20 cellular contexts compared by ENCODE assay signal in genomic region chr1:15574741-15575140, GRCh38. TPM values are rescaled to one million over a fixed set of nuclear protein-coding genes. Genes with fewer than 3 reads are reported as not detected.
A peak's percentile ranks its signal among the peaks of the same experiment; 100 is the strongest.
DNase-seq lines count a peak whose midpoint lies in the region; ATAC-seq, FAIRE-seq and TF ChIP-seq lines count a peak whose summit lies in the region.
"Had no signal": no experiment of that assay in that cellular context is flagged by ENCODE, and none has a peak within 500 bp of the region (broad histone marks: within the 10 kb centered on the region; RNA-seq: fewer than 3 reads in every experiment).

No MANE protein-coding gene starts in this region.

- intact Hi-C loops in pancreas (cut with DNase I), result no loop called here

- POLR2A ChIA-PET in T-cell (lab: Charles Lee), result interaction anchor here in 1 of 2 donors (0.7 kb wide), 1 partner anchor 28 kb away, joined by 3 read pairs; no protein-coding TSS in a partner anchor

- H3K27ac Mint-ChIP-seq in activated T-cell treated with anti-CD3 and anti-CD28 coated beads, Interleukin-2, amount 50 U/mL, for 24 hours, result peak overlapping the region; percentile 17
- peak overlapping the region; percentile 48 to 88 for H3K27ac Mint-ChIP-seq in T-cell

- CTCF ChIA-PET in T-cell (lab: Charles Lee), result no interaction called here

- H3K4me3 ChIP-seq in pancreas, result no peak overlapping the region
- H3K4me3 ChIP-seq: colonic mucosa, lower lobe of right lung, Peyer's patch, vagina had no signal

- H3K27ac ChIP-seq in pancreas, result no peak overlapping the region
- H3K27ac ChIP-seq: colonic mucosa, lower lobe of right lung, Peyer's patch, vagina, WERI-Rb-1 had no signal

- H3K9me3 Mint-ChIP-seq in activated T-cell treated with anti-CD3 and anti-CD28 coated beads, Interleukin-2, amount 50 U/mL, for 24 hours, result no peaks in the 10 kb centered on the region
- no peaks in the 10 kb centered on the region for H3K9me3 Mint-ChIP-seq in T-cell
- H3K9me3 Mint-ChIP-seq: stimulated activated naive CD8-positive, alpha-beta T cell treated with anti-CD3 and anti-CD28 coated beads, Interleukin-15, amount 100 ng/mL, for 72 hours had no signal

- no peak for TF ChIP-seq CTCF in pancreas (IDR thresholded peaks at IDR 0.05)

- no peaks in the 10 kb centered on the region for H3K4me1 ChIP-seq in pancreas
- H3K4me1 ChIP-seq: colonic mucosa, vagina had no signal

- WGBS in pancreas, 2 donors, result 61 to 68% methylated on average over 6 of the region's 6 CpGs

- peaks cover 25% of the 10 kb centered on the region for H3K4me1 Mint-ChIP-seq in activated T-cell treated with anti-CD3 and anti-CD28 coated beads, Interleukin-2, amount 50 U/mL, for 24 hours (ENCODE audit: low read depth)
- H3K4me1 Mint-ChIP-seq in T-cell, result peaks cover 29 to 36% (median 31%) of the 10 kb centered on the region in 3 donors

- no peak overlapping the region for H3K4me3 Mint-ChIP-seq in activated T-cell treated with anti-CD3 and anti-CD28 coated beads, Interleukin-2, amount 50 U/mL, for 24 hours
- H3K4me3 Mint-ChIP-seq in T-cell, result peak overlapping the region in 1 of 3 donors; percentile 15
- H3K4me3 Mint-ChIP-seq: stimulated activated naive CD8-positive, alpha-beta T cell treated with anti-CD3 and anti-CD28 coated beads, Interleukin-15, amount 100 ng/mL, for 72 hours had no signal

- no peak for DNase-seq in activated T-cell treated with anti-CD3 and anti-CD28 coated beads, Interleukin-2, amount 50 U/mL, for 24 hours
- DNase-seq in activated T-cell treated with anti-CD3 and anti-CD28 coated beads, Interleukin-2, amount 50 U/mL, for 48 hours, result no peak
- DNase-seq in T-cell (no peak), kidney tubule cell (ENCODE audit: low spot score) (peak; percentile 75), renal cortical epithelial cell (ENCODE audit: low read depth) (peak; percentile 88), middle frontal gyrus (ENCODE audit: extremely low spot score, low spot score) (no peak), pancreas (no peak)
- DNase-seq: ACHN; activated gamma-delta T cell; colonic mucosa; DND-41; lower lobe of right lung; NCI-H774; SK-N-SH; stimulated activated naive CD8-positive, alpha-beta T cell treated with anti-CD3 and anti-CD28 coated beads, Interleukin-15, amount 100 ng/mL, for 72 hours; WERI-Rb-1 had no signal

- FAIRE-seq in pancreas (lab: Jason Lieb, UNC), result no peak
- FAIRE-seq: H54 had no signal

- ATAC-seq in T-cell (replicated peaks in 1 of 4) (no peak), pancreas (no peak), HG02973 (IDR thresholded peaks at IDR 0.05; ENCODE audit: unreplicated experiment) (no peak)
- ATAC-seq: lower lobe of right lung; stimulated activated naive CD8-positive, alpha-beta T cell treated with anti-CD3 and anti-CD28 coated beads, Interleukin-15, amount 100 ng/mL, for 72 hours had no signal

- peaks cover 0 to 13% (median 0%) of the 10 kb centered on the region in 3 donors for H3K36me3 ChIP-seq in pancreas
- H3K36me3 ChIP-seq: WERI-Rb-1 had no signal

- no peaks in the 10 kb centered on the region for H3K27me3 ChIP-seq in pancreas
- H3K27me3 ChIP-seq: colonic mucosa, Peyer's patch, vagina had no signal

- H3K9me3 ChIP-seq in pancreas, result no peaks in the 10 kb centered on the region
- H3K9me3 ChIP-seq: colonic mucosa, lower lobe of right lung, Peyer's patch, SK-N-SH, vagina had no signal

- H3K27me3 Mint-ChIP-seq in activated T-cell treated with anti-CD3 and anti-CD28 coated beads, Interleukin-2, amount 50 U/mL, for 24 hours, result no peaks in the 10 kb centered on the region
- no peaks in the 10 kb centered on the region for H3K27me3 Mint-ChIP-seq in T-cell
- H3K27me3 Mint-ChIP-seq: stimulated activated naive CD8-positive, alpha-beta T cell treated with anti-CD3 and anti-CD28 coated beads, Interleukin-15, amount 100 ng/mL, for 72 hours had no signal

- peaks cover 82% of the 10 kb centered on the region for H3K36me3 Mint-ChIP-seq in activated T-cell treated with anti-CD3 and anti-CD28 coated beads, Interleukin-2, amount 50 U/mL, for 24 hours (ENCODE audit: low read depth)
- H3K36me3 Mint-ChIP-seq in T-cell, result peaks cover 22% of the 10 kb centered on the region

RNA-seq across cellular contexts. Expression of gene AGMAT, which starts 10.1 kb away (rescaled TPM):
- 10 to 100 TPM in 1 of 5 donors, 1 to 10 TPM in 4; 5.9 to 10.8 (median 8.4) TPM for total RNA-seq in T-cell
- 0.99 and 5.6 TPM in 2 replicates for total RNA-seq in renal cortical epithelial cell
- total RNA-seq in pancreas, result 1 to 10 TPM in 1 of 6 donors, under 1 TPM in 5; 0.43 to 1.0 (median 0.55) TPM
- polyA plus RNA-seq in pancreas, result under 1 TPM; 0.28 to 0.30 TPM
- total RNA-seq: lower lobe of right lung had no signal

RNA-seq across cellular contexts. Expression of gene DDI2, which starts 42.5 kb away (rescaled TPM):
- total RNA-seq in T-cell (10 to 100 TPM; 32.4 to 62.2 (median 60.5) TPM), renal cortical epithelial cell (8.2 and 33.0 TPM in 2 replicates), pancreas (10 to 100 TPM; 12.5 to 17.8 (median 16.3) TPM)
- polyA plus RNA-seq in pancreas, result 1 to 10 TPM; 4.7 to 7.0 TPM

RNA-seq across cellular contexts. Expression of gene DNAJC16, which starts 48.1 kb away (rescaled TPM):
- total RNA-seq in T-cell (10 to 100 TPM; 16.5 to 27.0 (median 22.4) TPM), renal cortical epithelial cell (9.2 and 25.7 TPM in 2 replicates), pancreas (10 to 100 TPM in 3 of 6 donors, 1 to 10 TPM in 3; 8.7 to 16.2 (median 10.2) TPM)
- 1 to 10 TPM; 5.0 to 6.3 TPM for polyA plus RNA-seq in pancreas

RNA-seq across cellular contexts. Expression of gene CASP9, which starts 50.7 kb away (rescaled TPM):
- total RNA-seq in T-cell (10 to 100 TPM; 12.0 to 18.3 (median 14.5) TPM), renal cortical epithelial cell (8.7 and 11.5 TPM in 2 replicates), pancreas (10 to 100 TPM in 1 of 6 donors, 1 to 10 TPM in 5; 6.6 to 16.3 (median 8.4) TPM)
- 10 to 100 TPM; 18.5 to 32.0 TPM for polyA plus RNA-seq in pancreas

Comparison
In these comparisons a context has a peak if more than half of its experiments do, and no peak if none do; other contexts are left out.
1. DNase-seq: peak in kidney tubule cell (single experiment) and renal cortical epithelial cell (single experiment); none in activated T-cell treated with anti-CD3 and anti-CD28 coated beads, Interleukin-2, amount 50 U/mL, for 24 hours (single experiment), activated T-cell treated with anti-CD3 and anti-CD28 coated beads, Interleukin-2, amount 50 U/mL, for 48 hours (0 of 2), T-cell (0 of 34), middle frontal gyrus (single experiment) and pancreas (0 of 6).